In the genomic region with DNA sequence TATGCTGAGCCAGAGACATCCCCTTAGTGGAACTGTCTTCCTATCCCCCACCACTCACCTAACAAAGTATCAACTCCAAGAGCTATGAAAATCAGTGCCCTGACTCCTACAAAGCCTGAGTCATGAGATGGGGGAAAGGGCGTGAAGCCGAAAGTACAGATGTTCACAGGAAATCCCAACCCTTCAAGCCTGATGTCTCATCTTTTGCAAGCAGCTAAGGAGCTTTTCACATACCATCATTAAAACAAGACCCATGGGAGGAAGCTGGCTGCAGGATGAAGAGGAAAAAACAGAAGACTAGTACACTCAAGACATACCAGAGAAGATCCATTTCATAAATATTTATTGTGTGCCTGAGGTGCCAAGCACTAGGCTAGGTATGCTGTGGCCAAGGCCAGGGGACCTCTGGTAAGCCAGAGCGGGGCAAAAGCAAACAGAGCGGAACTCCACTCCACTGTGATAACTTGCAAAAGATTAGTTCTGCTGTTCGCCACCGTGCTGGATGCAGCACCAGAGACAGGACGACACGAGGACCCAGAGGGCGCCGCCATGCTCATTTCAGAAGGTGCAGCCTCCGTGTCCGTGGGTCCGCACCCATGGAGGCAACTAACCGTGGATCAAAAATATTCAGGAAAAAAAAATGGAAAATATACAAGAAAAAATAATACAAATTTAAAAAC, we compare ENCODE assay signal across 10 cellular contexts. TPM values are rescaled to one million over a fixed set of nuclear protein-coding genes. Genes with fewer than 3 reads are reported as not detected.
DNase-seq lines count a peak whose midpoint lies in the region; ATAC-seq and TF ChIP-seq lines count a peak whose summit lies in the region.
"Had no signal": no experiment of that assay in that cellular context is flagged by ENCODE, and none has a peak within 500 bp of the region (broad histone marks: within the 10 kb centered on the region; RNA-seq: fewer than 3 reads in every experiment).

No MANE protein-coding gene starts in this region.

- intact Hi-C loops in CD14-positive monocyte (cut with micrococcal nuclease), result no loop called here

- H3K9me3 ChIP-seq in trophoblast cell (ENCODE audit: insufficient read depth, low read depth, low read length), result no peaks in the 10 kb centered on the region

- ATAC-seq in HG03354 (IDR thresholded peaks at IDR 0.05; ENCODE audit: poor library complexity, severe bottlenecking, unreplicated experiment), result no peak

- H4K12ac ChIP-seq in trophoblast cell (ENCODE audit: low read depth, low read length), result no peak overlapping the region

- H4K8ac ChIP-seq in trophoblast cell (ENCODE audit: low read depth, low read length), result no peak overlapping the region

- peak overlapping the region; percentile 32 for H2BK12ac ChIP-seq in trophoblast cell (ENCODE audit: low read length)

- peak overlapping the region; percentile 69 for H2BK120ac ChIP-seq in trophoblast cell (ENCODE audit: insufficient read depth, low read length, poor library complexity)

- no peak overlapping the region for H3K4me3 ChIP-seq in trophoblast cell (ENCODE audit: low read depth, low read length)

- peak overlapping the region; percentile 81 for H3K27ac ChIP-seq in trophoblast cell (ENCODE audit: low read depth, low read length)

- H3K4me3 Mint-ChIP-seq in CD14-positive monocyte (peak overlapping the region; percentile 25 to 65), endothelial cell (ENCODE audit: unreplicated experiment) (no peak overlapping the region)

- H3K9ac ChIP-seq in trophoblast cell (ENCODE audit: low read length), result no peak overlapping the region

- H3K27ac Mint-ChIP-seq in CD14-positive monocyte, result peak overlapping the region; percentile 86 to 95 (median 94)
- peak overlapping the region; percentile 36 for H3K27ac Mint-ChIP-seq in endothelial cell (ENCODE audit: unreplicated experiment)

- H3K9me3 Mint-ChIP-seq in CD14-positive monocyte (peaks cover 0 to 1% (median 0%) of the 10 kb centered on the region in 7 donors), endothelial cell (ENCODE audit: unreplicated experiment) (no peaks in the 10 kb centered on the region)

- H3K27me3 Mint-ChIP-seq in CD14-positive monocyte (ENCODE audit: low read depth in 3 of 3), result peaks cover 0 to 7% (median 0%) of the 10 kb centered on the region in 3 donors
- H3K27me3 Mint-ChIP-seq in endothelial cell (ENCODE audit: unreplicated experiment), result peaks cover 7% of the 10 kb centered on the region

- no peak overlapping the region for H3K18ac ChIP-seq in trophoblast cell (ENCODE audit: low read length)

- H2BK5ac ChIP-seq in trophoblast cell (ENCODE audit: low read depth, low read length, poor library complexity), result peak overlapping the region; percentile 26

- DNase-seq in CD14-positive monocyte (ENCODE audit: low spot score) (no peak), NCI-H82 treated with DMSO at 0.1 percent for 48 hours (lab: John Stamatoyannopoulos, UW; ENCODE audit: unreplicated experiment) (peak; percentile 45), endothelial cell (ENCODE audit: low spot score) (no peak), trophoblast cell (peak; percentile 88 to 92), Kasumi-1 (lab: John Stamatoyannopoulos, UW) (no peak), cerebellum (ENCODE audit: low spot score) (no peak)
- DNase-seq in NK-92 treated with Interleukin-12 subunit alpha and Interleukin-12 subunit beta, amount 100 ng/mL, for 24 hours (lab: John Stamatoyannopoulos, UW), result no peak
- DNase-seq: activated CD4-positive, alpha-beta T cell treated with anti-CD3 and anti-CD28 coated beads for 1 hour; NCI-H1694 had no signal

- H3K79me1 ChIP-seq in trophoblast cell (ENCODE audit: low read length), result peaks cover 25% of the 10 kb centered on the region

- peaks cover 0 to 2% of the 10 kb centered on the region in 2 experiments for H3K36me3 ChIP-seq in trophoblast cell (ENCODE audit: control insufficient read depth in 1 of 2, insufficient read depth in 2 of 2, low read length in 2 of 2)

- H3K14ac ChIP-seq in trophoblast cell (ENCODE audit: low read length), result no peak overlapping the region

- no peaks in the 10 kb centered on the region for H3K27me3 ChIP-seq in trophoblast cell (ENCODE audit: insufficient read depth, low read length)

- H2AFZ ChIP-seq in trophoblast cell (ENCODE audit: insufficient read depth, low read length, poor library complexity), result no peak overlapping the region

- H2AK5ac ChIP-seq in trophoblast cell (ENCODE audit: low read length), result peak overlapping the region; percentile 69

- H3K4me1 ChIP-seq in trophoblast cell (ENCODE audit: control insufficient read depth in 1 of 2, insufficient read depth in 2 of 2, low read length in 2 of 2), result peaks cover 15 to 28% of the 10 kb centered on the region in 2 experiments

- TF ChIP-seq CTCF in CD14-positive monocyte (IDR thresholded peaks at IDR 0.05) (no peak), endothelial cell (IDR thresholded peaks at IDR 0.05; ENCODE audit: unreplicated experiment) (no peak)

- WGBS in trophoblast cell (ENCODE audit: extremely low coverage, insufficient coverage, insufficient read length), result no CpG with 5 or more reads among the region's 14 CpGs

- no peak overlapping the region for H3K4ac ChIP-seq in trophoblast cell (ENCODE audit: low read depth, low read length)

- H3K4me1 Mint-ChIP-seq in CD14-positive monocyte (peaks cover 51% of the 10 kb centered on the region), endothelial cell (ENCODE audit: unreplicated experiment) (no peaks in the 10 kb centered on the region)

- no peak overlapping the region for H4K91ac ChIP-seq in trophoblast cell (ENCODE audit: low read depth, low read length)

- peaks cover 8% of the 10 kb centered on the region in 2 donors for H3K36me3 Mint-ChIP-seq in CD14-positive monocyte
- no peaks in the 10 kb centered on the region for H3K36me3 Mint-ChIP-seq in endothelial cell (ENCODE audit: low read depth, unreplicated experiment)

- no peak overlapping the region for H3K23ac ChIP-seq in trophoblast cell (ENCODE audit: low read length)

- H3K4me2 ChIP-seq in trophoblast cell (ENCODE audit: low read length), result no peak overlapping the region

- peaks cover 6% of the 10 kb centered on the region for H3K79me2 ChIP-seq in trophoblast cell (ENCODE audit: control insufficient read depth, insufficient read depth, low read length, poor library complexity)

RNA-seq across cellular contexts. Expression of a gene that starts 4.5 kb away (rescaled TPM):
- 1 to 10 TPM in 1 of 2 donors, under 1 TPM in 1; 0.28 to 1.3 TPM for polyA plus RNA-seq in CD14-positive monocyte
- total RNA-seq in endothelial cell (ENCODE audit: unreplicated experiment) (16.2 TPM), cerebellum (8.3 TPM)
- polyA plus RNA-seq in trophoblast cell (2013), result 16.2 and 16.6 TPM in 2 replicates

Comparison
In these comparisons a context has a peak if more than half of its experiments do, and no peak if none do; other contexts are left out.
1. DNase-seq: peak in NCI-H82 treated with DMSO at 0.1 percent for 48 hours (single experiment) and trophoblast cell (2 of 2); none in CD14-positive monocyte (single experiment), endothelial cell (single experiment), NK-92 treated with Interleukin-12 subunit alpha and Interleukin-12 subunit beta, amount 100 ng/mL, for 24 hours (single experiment), Kasumi-1 (0 of 2) and cerebellum (single experiment).